Comparison of ENCODE assay signal across 10 cellular contexts in genomic region chr7:44102846-44103565, GRCh38. TPM values are rescaled to one million over a fixed set of nuclear protein-coding genes. Genes with fewer than 3 reads are reported as not detected.
DNase-seq lines count a peak whose midpoint lies in the region; ATAC-seq, FAIRE-seq and TF ChIP-seq lines count a peak whose summit lies in the region.
"Had no signal": no experiment of that assay in that cellular context is flagged by ENCODE, and none has a peak within 500 bp of the region (broad histone marks: within the 10 kb centered on the region; RNA-seq: fewer than 3 reads in every experiment).

No MANE protein-coding gene starts in this region.

- H3K36me3 ChIP-seq in adipocyte (ENCODE audit: control insufficient read depth, insufficient read depth, low read length, severe bottlenecking) = no peaks in the 10 kb centered on the region
- peaks cover 10% of the 10 kb centered on the region for H3K36me3 ChIP-seq in lower lobe of right lung
- no peaks in the 10 kb centered on the region for H3K36me3 ChIP-seq in thyroid gland
- H3K36me3 ChIP-seq in brain microvascular endothelial cell (replicated peaks) = no peaks in the 10 kb centered on the region

- no peaks in the 10 kb centered on the region for H3K36me3 Mint-ChIP-seq in activated T-cell treated with anti-CD3 and anti-CD28 coated beads, Interleukin-2, amount 50 U/mL, for 4 hours (ENCODE audit: insufficient read depth)

- peaks cover 15% of the 10 kb centered on the region for H3K4me1 Mint-ChIP-seq in activated T-cell treated with anti-CD3 and anti-CD28 coated beads, Interleukin-2, amount 50 U/mL, for 4 hours (ENCODE audit: low read depth)

- H3K9me3 ChIP-seq in adipocyte (ENCODE audit: control insufficient read depth, low read length) = no peaks in the 10 kb centered on the region
- H3K9me3 ChIP-seq in lower lobe of right lung = no peaks in the 10 kb centered on the region
- no peaks in the 10 kb centered on the region for H3K9me3 ChIP-seq in thyroid gland

- intact Hi-C loops in lower lobe of right lung (cut with DNase I) (no loop called here), thyroid gland (cut with DNase I) (no loop called here)

- peak overlapping the region; percentile 59 for H3K9ac ChIP-seq in adipocyte (ENCODE audit: low read length)

- no peaks in the 10 kb centered on the region for H3K9me3 Mint-ChIP-seq in activated T-cell treated with anti-CD3 and anti-CD28 coated beads, Interleukin-2, amount 50 U/mL, for 4 hours

- no peak for TF ChIP-seq CTCF in lower lobe of right lung (IDR thresholded peaks at IDR 0.05)
- TF ChIP-seq CTCF in thyroid gland (IDR thresholded peaks at IDR 0.05) = no peak
- no peak for TF ChIP-seq CTCF in brain microvascular endothelial cell (IDR thresholded peaks at IDR 0.05; ENCODE audit: low read depth, low read length, missing control alignments)

- H3K27ac ChIP-seq in lower lobe of right lung = peak overlapping the region; percentile 67
- H3K27ac ChIP-seq in thyroid gland = peak overlapping the region in 2 of 3 donors; percentile 61 to 87
- no peak overlapping the region for H3K27ac ChIP-seq in brain microvascular endothelial cell

- H3K27me3 Mint-ChIP-seq in activated T-cell treated with anti-CD3 and anti-CD28 coated beads, Interleukin-2, amount 50 U/mL, for 4 hours (ENCODE audit: low read depth) = peaks cover 21% of the 10 kb centered on the region

- FAIRE-seq in GM12892 (lab: Jason Lieb, UNC) = no peak

- WGBS in thyroid gland, 2 donors = 79 to 81% methylated on average over 8 of the region's 8 CpGs

- no peak for DNase-seq in activated T-cell treated with anti-CD3 and anti-CD28 coated beads, Interleukin-2, amount 50 U/mL, for 4 hours
- no peak for DNase-seq in activated T-cell treated with anti-CD3 and anti-CD28 coated beads for 4 hours
- no peak for DNase-seq in adipocyte (ENCODE audit: low read depth)
- DNase-seq in lower lobe of right lung = no peak
- no peak for DNase-seq in thyroid gland
- DNase-seq in brain microvascular endothelial cell = no peak
- DNase-seq in GM12892 (ENCODE audit: insufficient read length) = no peak
- no peak for DNase-seq in activated CD4-positive, alpha-beta T cell treated with anti-CD3 and anti-CD28 coated beads for 48 hours
- DNase-seq: activated CD4-positive, CD25-positive, alpha-beta regulatory T cell treated with anti-CD3 and anti-CD28 coated beads, Interleukin-2, amount 50 U/mL, for 72 hours; NCI-H1048 had no signal

- TF ChIP-seq POLR2A in thyroid gland (IDR thresholded peaks at IDR 0.05) (no peak), GM12892 (IDR thresholded peaks at IDR 0.05; ENCODE audit: low read depth, low read length) (no peak)

- peak overlapping the region; percentile 59 for H3K4me3 Mint-ChIP-seq in activated T-cell treated with anti-CD3 and anti-CD28 coated beads, Interleukin-2, amount 50 U/mL, for 4 hours

- H3K4me3 ChIP-seq in adipocyte (ENCODE audit: low read length) = no peak overlapping the region
- no peak overlapping the region for H3K4me3 ChIP-seq in lower lobe of right lung
- H3K4me3 ChIP-seq in thyroid gland (replicated peaks in 1 of 3) = peak overlapping the region in 1 of 3 donors; percentile 52
- H3K4me3 ChIP-seq in brain microvascular endothelial cell (ENCODE audit: low read depth, low read length) = no peak overlapping the region

- in situ Hi-C loops in brain microvascular endothelial cell (cut with HindIII; ENCODE audit: low pct_ligation_motif_present, low sequenced_read_pairs) = no loop called here

- H3K27me3 ChIP-seq in adipocyte (replicated peaks; ENCODE audit: control insufficient read depth, insufficient read depth, low read length) = no peaks in the 10 kb centered on the region
- H3K27me3 ChIP-seq in lower lobe of right lung (ENCODE audit: low read depth) = peaks cover 20% of the 10 kb centered on the region
- H3K27me3 ChIP-seq in thyroid gland = no peaks in the 10 kb centered on the region
- H3K27me3 ChIP-seq in brain microvascular endothelial cell (replicated peaks) = no peaks in the 10 kb centered on the region

- ATAC-seq in activated T-cell treated with anti-CD3 and anti-CD28 coated beads, Interleukin-2, amount 50 U/mL, for 4 hours = no peak
- ATAC-seq in lower lobe of right lung = no peak

- peaks cover 60% of the 10 kb centered on the region for H3K4me1 ChIP-seq in adipocyte (ENCODE audit: control insufficient read depth, insufficient read depth, low read length)
- H3K4me1 ChIP-seq in lower lobe of right lung = peaks cover 4% of the 10 kb centered on the region
- H3K4me1 ChIP-seq in thyroid gland = peaks cover 0 to 14% of the 10 kb centered on the region in 2 donors

RNA-seq across cellular contexts. Expression of gene AEBP1, which starts 1.1 kb away (rescaled TPM):
- 10 to 100 TPM; 26.7 to 36.3 (median 35.7) TPM for total RNA-seq in activated T-cell treated with anti-CD3 and anti-CD28 coated beads, Interleukin-2, amount 50 U/mL, for 4 hours
- total RNA-seq in lower lobe of right lung (82.5 TPM), thyroid gland (100 to 1,000 TPM in 1 of 4 donors, 10 to 100 TPM in 3; 38.9 to 151 (median 57.6) TPM)
- 0.11 TPM for polyA plus RNA-seq in GM12892 (2012; ENCODE audit: missing spikeins)

RNA-seq across cellular contexts. Expression of gene POLD2, which starts 20.3 kb away (rescaled TPM):
- 100 to 1,000 TPM; 336 to 373 (median 346) TPM for total RNA-seq in activated T-cell treated with anti-CD3 and anti-CD28 coated beads, Interleukin-2, amount 50 U/mL, for 4 hours
- 48.3 TPM for total RNA-seq in lower lobe of right lung
- total RNA-seq in thyroid gland = 10 to 100 TPM; 48.8 to 65.8 (median 55.1) TPM
- 112 TPM for polyA plus RNA-seq in GM12892 (2012; ENCODE audit: missing spikeins)

RNA-seq across cellular contexts. Expression of gene POLM, which starts 20.7 kb away (rescaled TPM):
- 10 to 100 TPM; 33.0 to 45.1 (median 37.7) TPM for total RNA-seq in activated T-cell treated with anti-CD3 and anti-CD28 coated beads, Interleukin-2, amount 50 U/mL, for 4 hours
- total RNA-seq in lower lobe of right lung = 24.2 TPM
- 10 to 100 TPM; 51.1 to 85.0 (median 58.2) TPM for total RNA-seq in thyroid gland
- polyA plus RNA-seq in GM12892 (2012; ENCODE audit: missing spikeins) = 14.6 TPM

RNA-seq across cellular contexts. Expression of gene PGAM2, which starts 37.6 kb away (rescaled TPM):
- total RNA-seq in activated T-cell treated with anti-CD3 and anti-CD28 coated beads, Interleukin-2, amount 50 U/mL, for 4 hours = under 1 TPM in 1 of 3 donors, not detected in 2; 0.24 TPM
- 0.44 TPM for total RNA-seq in lower lobe of right lung
- 10 to 100 TPM in 2 of 4 donors, 1 to 10 TPM in 2; 2.2 to 28.0 (median 9.1) TPM for total RNA-seq in thyroid gland
- not detected for polyA plus RNA-seq in GM12892 (2012; ENCODE audit: missing spikeins)

RNA-seq across cellular contexts. Expression of gene MYL7, which starts 38.1 kb away (rescaled TPM):
- total RNA-seq in activated T-cell treated with anti-CD3 and anti-CD28 coated beads, Interleukin-2, amount 50 U/mL, for 4 hours = under 1 TPM in 1 of 3 donors, not detected in 2; 0.55 TPM
- 1.6 TPM for total RNA-seq in lower lobe of right lung
- not detected for total RNA-seq in thyroid gland
- not detected for polyA plus RNA-seq in GM12892 (2012; ENCODE audit: missing spikeins)
